In genomic region chr14:93135399-93135798, GRCh38 we compare ENCODE assay signal across 27 cellular contexts. TPM values are rescaled to one million over a fixed set of nuclear protein-coding genes. Genes with fewer than 3 reads are reported as not detected.
DNase-seq lines count a peak whose midpoint lies in the region; TF ChIP-seq lines count a peak whose summit lies in the region.
"Had no signal": no experiment of that assay in that cellular context is flagged by ENCODE, and none has a peak within 500 bp of the region (broad histone marks: within the 10 kb centered on the region; RNA-seq: fewer than 3 reads in every experiment).

No MANE protein-coding gene starts in this region.

- no peaks in the 10 kb centered on the region for H3K27me3 ChIP-seq in smooth muscle cell (ENCODE audit: low read depth)
- H3K27me3 ChIP-seq: BE2C, gastrocnemius medialis, Peyer's patch, SJSA1 had no signal

- H4K20me1 ChIP-seq in smooth muscle cell (ENCODE audit: low read depth): no peaks in the 10 kb centered on the region

- H3F3A ChIP-seq in smooth muscle cell (ENCODE audit: low read depth): no peaks in the 10 kb centered on the region

- H3K79me2 ChIP-seq in smooth muscle cell (ENCODE audit: low read depth): no peaks in the 10 kb centered on the region

- no peaks in the 10 kb centered on the region for H3K4me1 ChIP-seq in smooth muscle cell (ENCODE audit: low read depth)
- H3K4me1 ChIP-seq: Caco-2, gastrocnemius medialis, HAP-1 had no signal

- no peak for TF ChIP-seq CTCF in smooth muscle cell (IDR thresholded peaks at IDR 0.05; ENCODE audit: borderline replicate concordance, insufficient read depth, poor library complexity, severe bottlenecking)

- no peak overlapping the region for H3K27ac ChIP-seq in smooth muscle cell (ENCODE audit: low read depth)
- H3K27ac ChIP-seq: gastrocnemius medialis, Peyer's patch, SJSA1, skin epidermis had no signal

- H3K9ac ChIP-seq in smooth muscle cell (ENCODE audit: low read depth): no peak overlapping the region

- H3K4me2 ChIP-seq in smooth muscle cell: no peak overlapping the region

- no peak overlapping the region for H2AFZ ChIP-seq in smooth muscle cell (ENCODE audit: low read depth)

- H3K9me3 ChIP-seq in smooth muscle cell (replicated peaks; ENCODE audit: low read depth): no peaks in the 10 kb centered on the region
- H3K9me3 ChIP-seq: BE2C, Caco-2, gastrocnemius medialis, HAP-1, Peyer's patch, SJSA1 had no signal

- no peak overlapping the region for H3K4me3 ChIP-seq in smooth muscle cell
- H3K4me3 ChIP-seq: gastrocnemius medialis, HAP-1, lung, Peyer's patch, SJSA1, skin epidermis had no signal

- WGBS in smooth muscle cell (ENCODE audit: low lambda C conversion rate): 95% methylated on average over 5 of the region's 5 CpGs

- no peaks in the 10 kb centered on the region for H3K36me3 ChIP-seq in smooth muscle cell (ENCODE audit: low read depth)
- H3K36me3 ChIP-seq: BE2C, gastrocnemius medialis, HAP-1, Peyer's patch, SJSA1 had no signal

- DNase-seq in SIG-M5 treated with dmso at 0.1 percent for 504 hours (lab: John Stamatoyannopoulos, UW; ENCODE audit: unreplicated experiment): peak; percentile 38
- DNase-seq in SIG-M5 (lab: John Stamatoyannopoulos, UW): no peak
- DNase-seq in NCI-H2029 treated with DMSO at 0.1 percent for 48 hours (lab: John Stamatoyannopoulos, UW): peak; percentile 24
- DNase-seq in hepatic stellate cell (ENCODE audit: low spot score): peak; percentile 26
- peak; percentile 46 for DNase-seq in renal cortical epithelial cell (ENCODE audit: low read depth)
- no peak for DNase-seq in smooth muscle cell (lab: John Stamatoyannopoulos, UW; ENCODE audit: unreplicated experiment)
- no peak for DNase-seq in NCI-H187 (lab: John Stamatoyannopoulos, UW)
- DNase-seq in glomerular visceral epithelial cell (ENCODE audit: extremely low spot score): no peak
- DNase-seq: activated CD4-positive, alpha-beta T cell treated with anti-CD3 and anti-CD28 coated beads for 36 hours; activated T-cell treated with anti-CD3 and anti-CD28 coated beads, Interleukin-2, amount 50 U/mL, for 24 hours; amniotic stem cell; BE2C; Caco-2; cortex of kidney; gastrocnemius medialis; hypothalamus; Karpas-422; NCI-H1092; NCI-H1930; NK-92 treated with Interleukin-12 subunit alpha and Interleukin-12 subunit beta, amount 100 ng/mL, for 24 hours; Peyer's patch; stimulated activated CD4-positive, alpha-beta T cell treated with anti-CD3 and anti-CD28 coated beads, Interleukin-1b, Interleukin-23, amount 100 ng/mL, for 48 hours; T-helper 1 cell had no signal

RNA-seq across cellular contexts. Expression of gene ITPK1, which starts 19.7 kb away (rescaled TPM):
- 24.7 and 52.5 TPM in 2 replicates for total RNA-seq in renal cortical epithelial cell
- 9.2 and 17.6 TPM in 2 replicates for total RNA-seq in smooth muscle cell
- 13.3 and 14.2 TPM in 2 replicates for polyA plus RNA-seq in smooth muscle cell

RNA-seq across cellular contexts. Expression of gene MOAP1, which starts 49.3 kb away (rescaled TPM):
- total RNA-seq in renal cortical epithelial cell (51.2 and 69.6 TPM in 2 replicates), smooth muscle cell (6.9 and 9.9 TPM in 2 replicates)
- polyA plus RNA-seq in smooth muscle cell: 7.7 and 8.2 TPM in 2 replicates

RNA-seq across cellular contexts. Expression of gene LYSET, which starts 49.7 kb away (rescaled TPM):
- 8.7 and 15.9 TPM in 2 replicates for total RNA-seq in renal cortical epithelial cell
- 5.2 and 7.9 TPM in 2 replicates for total RNA-seq in smooth muscle cell
- 9.2 and 17.9 TPM in 2 replicates for polyA plus RNA-seq in smooth muscle cell

Comparison
In these comparisons a context has a peak if more than half of its experiments do, and no peak if none do; other contexts are left out.
1. DNase-seq: peak in SIG-M5 treated with dmso at 0.1 percent for 504 hours (single experiment), NCI-H2029 treated with DMSO at 0.1 percent for 48 hours (single experiment), hepatic stellate cell (single experiment) and renal cortical epithelial cell (single experiment); none in SIG-M5 (single experiment), smooth muscle cell (single experiment), NCI-H187 (0 of 2) and glomerular visceral epithelial cell (single experiment).